In genomic region chrY:19521976-19522375, GRCh38 we compare ENCODE assay signal across 34 cellular contexts.
"Had no signal": no experiment of that assay in that cellular context is flagged by ENCODE, and none has a peak within 500 bp of the region (broad histone marks: within the 10 kb centered on the region; RNA-seq: fewer than 3 reads in every experiment).

No MANE protein-coding gene starts in this region.

- H3K27ac Mint-ChIP-seq: activated B cell treated with CpG ODN at 0.5 μM for 24 hours; activated CD4-positive, alpha-beta memory T cell treated with anti-CD3 and anti-CD28 coated beads for 36 hours; activated CD4-positive, alpha-beta T cell treated with anti-CD3 and anti-CD28 coated beads, Interleukin-2, amount 10 ng/mL, durations not matched to agents 24 days and 14 days; activated CD8-positive, alpha-beta T cell treated with anti-CD3 and anti-CD28 coated beads for 36 hours; activated naive CD4-positive, alpha-beta T cell treated with anti-CD3 and anti-CD28 coated beads, Interleukin-2, amount 10 ng/mL, durations not matched to agents 7 days and 5 days; activated naive CD4-positive, alpha-beta T cell treated with anti-CD3 and anti-CD28 coated beads, Interleukin-2, amount 50 U/mL, for 24 hours; activated naive CD8-positive, alpha-beta T cell treated with anti-CD3 and anti-CD28 coated beads, Interleukin-2, amount 10 ng/mL, durations not matched to agents 7 days and 5 days; activated T-cell treated with anti-CD3 and anti-CD28 coated beads, Interleukin-2, amount 50 U/mL, for 72 hours; activated T-helper 1 cell treated with anti-CD3 and anti-CD28 coated beads, Interleukin-12 subunit alpha, Interleukin-12 subunit beta, Interleukin-2, Interleukin-4 antibody, amounts not matched to agents 30 ng/mL and 10 ng/mL and 1 ng/mL, durations not matched to agents 14 hours and 24 hours and 36 hours; activated T-helper 17 cell treated with anti-CD3 and anti-CD28 coated beads, Interleukin-2, amount 50 U/mL, for 72 hours; T-helper 1 cell treated with Interleukin-12 subunit alpha and Interleukin-12 subunit beta and Interleukin-4 antibody, amounts not matched to agents 30 μg/mL and 1 μg/mL, for 36 hours; T-helper 2 cell treated with Interferon-gamma antibody and Interleukin-4, amounts not matched to agents 5 μg/mL and 100 μg/mL, for 36 hours had no signal

- H3K27me3 ChIP-seq: adrenal gland, body of pancreas, brain microvascular endothelial cell, breast epithelium had no signal

- H3K27ac ChIP-seq: adrenal gland, body of pancreas, brain microvascular endothelial cell, breast epithelium, VCaP had no signal

- H3K4me3 Mint-ChIP-seq: activated B cell treated with CpG ODN at 0.5 μM for 24 hours; activated CD4-positive, alpha-beta memory T cell treated with anti-CD3 and anti-CD28 coated beads for 36 hours; activated CD4-positive, alpha-beta T cell treated with anti-CD3 and anti-CD28 coated beads, Interleukin-2, amount 10 ng/mL, durations not matched to agents 24 days and 14 days; activated CD8-positive, alpha-beta T cell treated with anti-CD3 and anti-CD28 coated beads for 36 hours; activated naive CD4-positive, alpha-beta T cell treated with anti-CD3 and anti-CD28 coated beads, Interleukin-2, amount 10 ng/mL, durations not matched to agents 7 days and 5 days; activated naive CD4-positive, alpha-beta T cell treated with anti-CD3 and anti-CD28 coated beads, Interleukin-2, amount 50 U/mL, for 24 hours; activated naive CD8-positive, alpha-beta T cell treated with anti-CD3 and anti-CD28 coated beads, Interleukin-2, amount 10 ng/mL, durations not matched to agents 7 days and 5 days; activated T-cell treated with anti-CD3 and anti-CD28 coated beads, Interleukin-2, amount 50 U/mL, for 4 hours; activated T-cell treated with anti-CD3 and anti-CD28 coated beads, Interleukin-2, amount 50 U/mL, for 72 hours; activated T-helper 1 cell treated with anti-CD3 and anti-CD28 coated beads, Interleukin-12 subunit alpha, Interleukin-12 subunit beta, Interleukin-2, Interleukin-4 antibody, amounts not matched to agents 30 ng/mL and 10 ng/mL and 1 ng/mL, durations not matched to agents 14 hours and 24 hours and 36 hours; activated T-helper 17 cell treated with anti-CD3 and anti-CD28 coated beads, Interleukin-2, amount 50 U/mL, for 72 hours; T-helper 1 cell treated with Interleukin-12 subunit alpha and Interleukin-12 subunit beta and Interleukin-4 antibody, amounts not matched to agents 30 μg/mL and 1 μg/mL, for 36 hours; T-helper 2 cell treated with Interferon-gamma antibody and Interleukin-4, amounts not matched to agents 5 μg/mL and 100 μg/mL, for 36 hours had no signal

- H3K36me3 Mint-ChIP-seq: activated CD4-positive, alpha-beta memory T cell treated with anti-CD3 and anti-CD28 coated beads for 36 hours; activated naive CD4-positive, alpha-beta T cell treated with anti-CD3 and anti-CD28 coated beads, Interleukin-2, amount 10 ng/mL, durations not matched to agents 7 days and 5 days; activated naive CD4-positive, alpha-beta T cell treated with anti-CD3 and anti-CD28 coated beads, Interleukin-2, amount 50 U/mL, for 24 hours; activated naive CD8-positive, alpha-beta T cell treated with anti-CD3 and anti-CD28 coated beads, Interleukin-2, amount 10 ng/mL, durations not matched to agents 7 days and 5 days had no signal

- H3K27me3 Mint-ChIP-seq: activated B cell treated with CpG ODN at 0.5 μM for 24 hours; activated CD4-positive, alpha-beta memory T cell treated with anti-CD3 and anti-CD28 coated beads for 36 hours; activated CD4-positive, alpha-beta T cell treated with anti-CD3 and anti-CD28 coated beads, Interleukin-2, amount 10 ng/mL, durations not matched to agents 24 days and 14 days; activated CD8-positive, alpha-beta T cell treated with anti-CD3 and anti-CD28 coated beads for 36 hours; activated naive CD4-positive, alpha-beta T cell treated with anti-CD3 and anti-CD28 coated beads, Interleukin-2, amount 10 ng/mL, durations not matched to agents 7 days and 5 days; activated naive CD4-positive, alpha-beta T cell treated with anti-CD3 and anti-CD28 coated beads, Interleukin-2, amount 50 U/mL, for 24 hours; activated naive CD8-positive, alpha-beta T cell treated with anti-CD3 and anti-CD28 coated beads, Interleukin-2, amount 10 ng/mL, durations not matched to agents 7 days and 5 days; activated T-helper 17 cell treated with anti-CD3 and anti-CD28 coated beads, Interleukin-2, amount 50 U/mL, for 72 hours had no signal

- H3K9me3 Mint-ChIP-seq: activated B cell treated with CpG ODN at 0.5 μM for 24 hours; activated CD4-positive, alpha-beta memory T cell treated with anti-CD3 and anti-CD28 coated beads for 36 hours; activated CD8-positive, alpha-beta T cell treated with anti-CD3 and anti-CD28 coated beads for 36 hours; activated naive CD4-positive, alpha-beta T cell treated with anti-CD3 and anti-CD28 coated beads, Interleukin-2, amount 50 U/mL, for 24 hours; activated naive CD8-positive, alpha-beta T cell treated with anti-CD3 and anti-CD28 coated beads, Interleukin-2, amount 10 ng/mL, durations not matched to agents 7 days and 5 days; activated T-helper 1 cell treated with anti-CD3 and anti-CD28 coated beads, Interleukin-12 subunit alpha, Interleukin-12 subunit beta, Interleukin-2, Interleukin-4 antibody, amounts not matched to agents 30 ng/mL and 10 ng/mL and 1 ng/mL, durations not matched to agents 14 hours and 24 hours and 36 hours; activated T-helper 17 cell treated with anti-CD3 and anti-CD28 coated beads, Interleukin-2, amount 50 U/mL, for 72 hours; T-helper 1 cell treated with Interleukin-12 subunit alpha and Interleukin-12 subunit beta and Interleukin-4 antibody, amounts not matched to agents 30 μg/mL and 1 μg/mL, for 36 hours; T-helper 2 cell treated with Interferon-gamma antibody and Interleukin-4, amounts not matched to agents 5 μg/mL and 100 μg/mL, for 36 hours had no signal

- H3K9me3 ChIP-seq: adrenal gland, body of pancreas, breast epithelium had no signal

- DNase-seq: activated B cell treated with CpG ODN at 0.5 μM for 24 hours; activated CD4-positive, alpha-beta memory T cell treated with anti-CD3 and anti-CD28 coated beads for 36 hours; activated CD4-positive, alpha-beta T cell treated with anti-CD3 and anti-CD28 coated beads for 4 hours; activated CD4-positive, alpha-beta T cell treated with anti-CD3 and anti-CD28 coated beads, Interleukin-2, amount 10 ng/mL, durations not matched to agents 24 days and 14 days; activated CD4-positive, alpha-beta T cell treated with anti-CD3 and anti-CD28 coated beads, Interleukin-2, amount 50 U/mL, for 1 hour; activated CD4-positive, alpha-beta T cell treated with anti-CD3 and anti-CD28 coated beads, Interleukin-2, amount 50 U/mL, for 4 hours; activated CD4-positive, CD25-positive, alpha-beta regulatory T cell treated with anti-CD3 and anti-CD28 coated beads, Interleukin-2, amount 50 U/mL, for 72 hours; activated CD8-positive, alpha-beta memory T cell treated with anti-CD3 and anti-CD28 coated beads, Interleukin-2, amount 50 U/mL, for 4 hours; activated CD8-positive, alpha-beta T cell treated with anti-CD3 and anti-CD28 coated beads for 36 hours; activated effector memory CD4-positive, alpha-beta T cell treated with anti-CD3 and anti-CD28 coated beads, Interleukin-2, amount 50 U/mL, for 16 hours; activated gamma-delta T cell treated with Interleukin-2 at 50 U/mL for 16 hours; activated naive CD4-positive, alpha-beta T cell; activated naive CD4-positive, alpha-beta T cell treated with anti-CD3 and anti-CD28 coated beads, Interleukin-2, amount 10 ng/mL, durations not matched to agents 7 days and 5 days; activated naive CD8-positive, alpha-beta T cell treated with anti-CD3 and anti-CD28 coated beads, Interleukin-2, amount 10 ng/mL, durations not matched to agents 7 days and 5 days; activated T-cell treated with anti-CD3 and anti-CD28 coated beads for 4 hours; activated T-cell treated with anti-CD3 and anti-CD28 coated beads, Interleukin-2, amount 50 U/mL, for 1 hour; activated T-cell treated with anti-CD3 and anti-CD28 coated beads, Interleukin-2, amount 50 U/mL, for 4 hours; activated T-cell treated with anti-CD3 and anti-CD28 coated beads, Interleukin-2, amount 50 U/mL, for 72 hours; adrenal gland; amniotic stem cell; aorta; body of pancreas; brain microvascular endothelial cell; central memory CD4-positive, alpha-beta T cell; SW 1271; T-helper 1 cell; T-helper 9 cell had no signal

- H3K4me3 ChIP-seq: adrenal gland, body of pancreas, breast epithelium had no signal

- H3K4me1 ChIP-seq: adrenal gland, body of pancreas, breast epithelium had no signal

- H3K4me1 Mint-ChIP-seq: activated B cell treated with CpG ODN at 0.5 μM for 24 hours; activated T-helper 17 cell treated with anti-CD3 and anti-CD28 coated beads, Interleukin-2, amount 50 U/mL, for 72 hours had no signal

- ATAC-seq: activated CD8-positive, alpha-beta T cell treated with anti-CD3 and anti-CD28 coated beads for 36 hours; activated T-cell treated with anti-CD3 and anti-CD28 coated beads, Interleukin-2, amount 50 U/mL, for 4 hours; activated T-cell treated with anti-CD3 and anti-CD28 coated beads, Interleukin-2, amount 50 U/mL, for 72 hours; activated T-helper 17 cell treated with anti-CD3 and anti-CD28 coated beads, Interleukin-2, amount 50 U/mL, for 72 hours; body of pancreas had no signal

- H3K36me3 ChIP-seq: adrenal gland, brain microvascular endothelial cell, breast epithelium had no signal
